ENCODE assay signal across 10 cellular contexts in the genomic region with DNA sequence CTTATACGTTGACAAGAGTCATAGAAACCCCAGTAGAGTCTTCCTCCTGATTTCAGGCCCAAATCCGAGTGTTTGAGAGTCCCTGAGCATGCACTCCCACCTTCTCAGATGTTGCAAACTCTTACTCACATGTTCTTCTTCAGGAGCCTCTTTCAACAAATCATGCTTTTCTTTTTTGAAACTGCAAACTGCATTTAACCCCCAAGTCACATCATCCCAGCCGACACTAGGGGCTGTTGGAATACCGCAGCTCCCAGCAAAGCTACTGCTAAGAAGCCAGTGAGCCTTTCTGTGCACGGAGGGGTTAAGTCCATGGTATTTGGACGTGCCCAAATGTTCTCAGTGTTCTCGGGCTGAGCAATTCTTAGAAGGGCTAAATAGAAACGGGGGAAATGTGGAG.
DNase-seq lines count a peak whose midpoint lies in the region; ATAC-seq and TF ChIP-seq lines count a peak whose summit lies in the region.
"Had no signal": no experiment of that assay in that cellular context is flagged by ENCODE, and none has a peak within 500 bp of the region (broad histone marks: within the 10 kb centered on the region; RNA-seq: fewer than 3 reads in every experiment).

No MANE protein-coding gene starts in this region.

- H3K36me3 Mint-ChIP-seq in T-helper 17 cell (ENCODE audit: low read depth), result no peaks in the 10 kb centered on the region

- no peaks in the 10 kb centered on the region for H3K27me3 ChIP-seq in kidney epithelial cell (ENCODE audit: control insufficient read depth, insufficient read depth, low read length)

- no peak overlapping the region for H3K27ac Mint-ChIP-seq in T-helper 17 cell
- H3K27ac Mint-ChIP-seq: T-helper 1 cell treated with Interleukin-12 subunit alpha and Interleukin-12 subunit beta and Interleukin-4 antibody, amounts not matched to agents 30 μg/mL and 1 μg/mL, for 36 hours had no signal

- H3K4me3 ChIP-seq in kidney epithelial cell (ENCODE audit: low read depth, low read length) (no peak overlapping the region), skin epidermis (no peak overlapping the region)

- H3K4me1 Mint-ChIP-seq in T-helper 17 cell, result no peaks in the 10 kb centered on the region

- no peaks in the 10 kb centered on the region for H3K9me3 ChIP-seq in T-helper 17 cell (ENCODE audit: control insufficient read depth, low read length, poor library complexity, severe bottlenecking)

- DNase-seq in NCI-H1694 (lab: John Stamatoyannopoulos, UW) (peak; percentile 27), dermis blood vessel endothelial cell (peak; percentile 77), kidney epithelial cell (ENCODE audit: low read depth) (no peak), SIG-M5 treated with dmso at 0.1 percent for 504 hours (lab: John Stamatoyannopoulos, UW; ENCODE audit: unreplicated experiment) (no peak), NCI-H526 (lab: John Stamatoyannopoulos, UW) (no peak), T-helper 17 cell (no peak)
- DNase-seq: DMS53 had no signal

- peak; percentile 21 for TF ChIP-seq CTCF in kidney epithelial cell (IDR thresholded peaks at IDR 0.05; ENCODE audit: insufficient read depth, low read length, poor library complexity, severe bottlenecking)

- H3K27me3 Mint-ChIP-seq in T-helper 17 cell, result no peaks in the 10 kb centered on the region

- H3K36me3 ChIP-seq in kidney epithelial cell (ENCODE audit: control insufficient read depth, insufficient read depth, low read length), result no peaks in the 10 kb centered on the region

- H3K4me3 Mint-ChIP-seq in T-helper 17 cell, result no peak overlapping the region
- H3K4me3 Mint-ChIP-seq: T-helper 1 cell treated with Interleukin-12 subunit alpha and Interleukin-12 subunit beta and Interleukin-4 antibody, amounts not matched to agents 30 μg/mL and 1 μg/mL, for 36 hours had no signal

- H3K27ac ChIP-seq in skin epidermis, result peak overlapping the region in 11 of 21 experiments; percentile 6 to 75 (median 25)

- ATAC-seq in GM19035 (IDR thresholded peaks at IDR 0.05; ENCODE audit: unreplicated experiment), result no peak
- ATAC-seq in T-helper 17 cell, result no peak

Comparison
In these comparisons a context has a peak if more than half of its experiments do, and no peak if none do; other contexts are left out.
1. DNase-seq: peak in NCI-H1694 (single experiment) and dermis blood vessel endothelial cell (single experiment); none in kidney epithelial cell (single experiment), SIG-M5 treated with dmso at 0.1 percent for 504 hours (single experiment), NCI-H526 (0 of 2) and T-helper 17 cell (0 of 3).